In genomic region chr11:67032830-67033555, GRCh38 we compare ENCODE assay signal across 12 cellular contexts. TPM values are rescaled to one million over a fixed set of nuclear protein-coding genes. Genes with fewer than 3 reads are reported as not detected.
A peak's percentile ranks its signal among the peaks of the same experiment; 100 is the strongest.
DNase-seq lines count a peak whose midpoint lies in the region; ATAC-seq, FAIRE-seq and TF ChIP-seq lines count a peak whose summit lies in the region.
"Had no signal": no experiment of that assay in that cellular context is flagged by ENCODE, and none has a peak within 500 bp of the region (broad histone marks: within the 10 kb centered on the region; RNA-seq: fewer than 3 reads in every experiment).

No MANE protein-coding gene starts in this region.

- H3K4me2 ChIP-seq in A549 (peak overlapping the region; percentile 68), IMR-90 (ENCODE audit: low read depth, low read length) (peak overlapping the region; percentile 71; the same call in 1 of the 2 replicates)

- intact Hi-C loops in IMR-90 (cut with micrococcal nuclease): loop anchor here (2.0 to 5.0 kb wide), 3 partner anchors 74 to 191 kb away; partner anchors contain the start of genes LRFN4, PC and RCE1

- CTCF ChIA-PET in A549 (lab: Yijun Ruan, JAX) (interaction anchor here (0.6 to 1.2 kb wide), 5 partner anchors 9 to 149 kb away, joined by 3 to 6 read pairs (median 3); no protein-coding TSS in a partner anchor), IMR-90 (lab: Yijun Ruan, JAX) (no interaction called here)
- CTCF ChIA-PET in activated CD4-positive, alpha-beta memory T cell treated with anti-CD3 and anti-CD28 coated beads, Interleukin-2, amount 10 ng/mL, durations not matched to agents 7 days and 5 days (lab: Charles Lee): no interaction called here
- CTCF ChIA-PET in activated naive CD4-positive, alpha-beta T cell treated with anti-CD3 and anti-CD28 coated beads, Interleukin-2, amount 10 ng/mL, durations not matched to agents 7 days and 5 days (lab: Charles Lee): no interaction called here

- TF ChIP-seq EP300 in A549 (IDR thresholded peaks at IDR 0.05): no peak

- H3K4me3 Mint-ChIP-seq in activated CD4-positive, alpha-beta memory T cell treated with anti-CD3 and anti-CD28 coated beads, Interleukin-2, amount 10 ng/mL, durations not matched to agents 7 days and 5 days: no peak overlapping the region
- H3K4me3 Mint-ChIP-seq in activated naive CD4-positive, alpha-beta T cell treated with anti-CD3 and anti-CD28 coated beads, Interleukin-2, amount 10 ng/mL, durations not matched to agents 7 days and 5 days: no peak overlapping the region
- H3K4me3 Mint-ChIP-seq: IgD-negative memory B cell had no signal

- DNase-seq in A549 (ENCODE audit: low read depth in 1 of 2, low spot score in 1 of 2) (peak; percentile 60 to 64), IMR-90 (peak; percentile 94), caudate nucleus (lab: John Stamatoyannopoulos, UW) (peak in 5 of 61 donors; percentile 5 to 44 (median 28)), lung microvascular endothelial cell (ENCODE audit: low read depth in 2 of 2) (peak; percentile 28 to 81), SK-N-DZ (ENCODE audit: low spot score) (no peak), SIG-M5 (lab: John Stamatoyannopoulos, UW) (no peak)
- DNase-seq in activated CD4-positive, alpha-beta memory T cell treated with anti-CD3 and anti-CD28 coated beads, Interleukin-2, amount 10 ng/mL, durations not matched to agents 7 days and 5 days: no peak
- DNase-seq in activated naive CD4-positive, alpha-beta T cell treated with anti-CD3 and anti-CD28 coated beads, Interleukin-2, amount 10 ng/mL, durations not matched to agents 7 days and 5 days: no peak
- DNase-seq: activated CD8-positive, alpha-beta memory T cell treated with anti-CD3 and anti-CD28 coated beads, Interleukin-2, amount 50 U/mL, for 48 hours had no signal

- TF ChIP-seq POLR2A in A549 (IDR thresholded peaks at IDR 0.05; ENCODE audit: low read length) (no peak), IMR-90 (IDR thresholded peaks at IDR 0.05; ENCODE audit: low read depth, low read length) (no peak)

- H3K36me3 ChIP-seq in IMR-90 (ENCODE audit: control insufficient read depth, insufficient read depth, low read length): no peaks in the 10 kb centered on the region

- peak overlapping the region; percentile 17 to 76; a peak in 3 of 4 replicates for H4K8ac ChIP-seq in IMR-90 (ENCODE audit: low read depth in 2 of 2, low read length in 2 of 2)

- peak overlapping the region; percentile 76; the same call in 2 of the 3 replicates for H2BK15ac ChIP-seq in IMR-90 (ENCODE audit: low read depth, low read length)

- H3K27me3 ChIP-seq in IMR-90 (ENCODE audit: control insufficient read depth, insufficient read depth, low read length): 0 out of 2 replicates have a peak, but pooled peaks cover 2% of the 10 kb centered on the region

- H4K91ac ChIP-seq in IMR-90 (ENCODE audit: insufficient read depth, low read depth, low read length): peak overlapping the region; percentile 79

- ATAC-seq in A549 (peak; percentile 87 to 94), IMR-90 (ENCODE audit: low read depth) (peak; percentile 88)

- H3K14ac ChIP-seq in IMR-90 (replicated peaks; ENCODE audit: low read depth, low read length): peak overlapping the region; percentile 83

- in situ Hi-C loops in IMR-90 (cut with MboI; ENCODE audit: low sequenced_read_pairs): no loop called here

- no peaks in the 10 kb centered on the region for H3K36me3 Mint-ChIP-seq in activated CD4-positive, alpha-beta memory T cell treated with anti-CD3 and anti-CD28 coated beads, Interleukin-2, amount 10 ng/mL, durations not matched to agents 7 days and 5 days (ENCODE audit: low read depth)
- H3K36me3 Mint-ChIP-seq in activated naive CD4-positive, alpha-beta T cell treated with anti-CD3 and anti-CD28 coated beads, Interleukin-2, amount 10 ng/mL, durations not matched to agents 7 days and 5 days: no peaks in the 10 kb centered on the region
- H3K36me3 Mint-ChIP-seq: IgD-negative memory B cell had no signal

- no peaks in the 10 kb centered on the region for H3K9me3 ChIP-seq in A549
- no peaks in the 10 kb centered on the region for H3K9me3 ChIP-seq in IMR-90 (ENCODE audit: control insufficient read depth, insufficient read depth, low read length)

- no peak overlapping the region for H3K9ac ChIP-seq in IMR-90 (ENCODE audit: low read depth, low read length)

- H3K23ac ChIP-seq in IMR-90 (ENCODE audit: low read depth, low read length): peak overlapping the region; percentile 49

- no peak for FAIRE-seq in A549 (lab: Jason Lieb, UNC)

- peaks cover 38% of the 10 kb centered on the region for H3K27me3 Mint-ChIP-seq in activated CD4-positive, alpha-beta memory T cell treated with anti-CD3 and anti-CD28 coated beads, Interleukin-2, amount 10 ng/mL, durations not matched to agents 7 days and 5 days
- peaks cover 82% of the 10 kb centered on the region for H3K27me3 Mint-ChIP-seq in activated naive CD4-positive, alpha-beta T cell treated with anti-CD3 and anti-CD28 coated beads, Interleukin-2, amount 10 ng/mL, durations not matched to agents 7 days and 5 days

- H3K27ac ChIP-seq in A549: peak overlapping the region; percentile 74 to 82
- H3K27ac ChIP-seq in IMR-90 (ENCODE audit: insufficient read depth, low read length): peak overlapping the region; percentile 62
- peak overlapping the region; percentile 70 for H3K27ac ChIP-seq in caudate nucleus (ENCODE audit: low read depth, low read length)
- H3K27ac ChIP-seq: C4-2B had no signal

- POLR2A ChIA-PET in A549 (lab: Yijun Ruan, JAX) (interaction anchor here (0.7 to 1.2 kb wide), 7 partner anchors 11 to 334 kb away, joined by 3 to 6 read pairs (median 4); partner anchors contain the start of gene SYT12), IMR-90 (lab: Charles Lee; ENCODE audit: unreplicated experiment) (no interaction called here)
- POLR2A ChIA-PET in activated CD4-positive, alpha-beta memory T cell treated with anti-CD3 and anti-CD28 coated beads, Interleukin-2, amount 10 ng/mL, durations not matched to agents 7 days and 5 days (lab: Charles Lee): no interaction called here

- H3K4me1 Mint-ChIP-seq in activated CD4-positive, alpha-beta memory T cell treated with anti-CD3 and anti-CD28 coated beads, Interleukin-2, amount 10 ng/mL, durations not matched to agents 7 days and 5 days: no peaks in the 10 kb centered on the region
- no peaks in the 10 kb centered on the region for H3K4me1 Mint-ChIP-seq in activated naive CD4-positive, alpha-beta T cell treated with anti-CD3 and anti-CD28 coated beads, Interleukin-2, amount 10 ng/mL, durations not matched to agents 7 days and 5 days

- no peak overlapping the region for H3K56ac ChIP-seq in IMR-90 (ENCODE audit: extremely low read depth, insufficient read depth, low read length)

- peak overlapping the region; percentile 84 for H2BK120ac ChIP-seq in IMR-90 (ENCODE audit: low read depth, low read length)

- H4K5ac ChIP-seq in IMR-90 (ENCODE audit: low read depth, low read length): peak overlapping the region; percentile 35; the same call in 1 of the 2 replicates

- H2BK20ac ChIP-seq in IMR-90 (ENCODE audit: low read depth, low read length): peak overlapping the region; percentile 89

- peaks cover 23% of the 10 kb centered on the region for H4K20me1 ChIP-seq in IMR-90 (ENCODE audit: insufficient read depth, low read length)

- peaks cover 15% of the 10 kb centered on the region for H3K9me1 ChIP-seq in IMR-90 (ENCODE audit: insufficient read depth, low read length)

- TF ChIP-seq RAD21 in A549 (conservative IDR thresholded peaks at IDR 0.05 in 1 of 2, IDR thresholded peaks at IDR 0.05 in 1 of 2): no peak
- TF ChIP-seq RAD21 in IMR-90 (IDR thresholded peaks at IDR 0.05; ENCODE audit: low read length): peak; percentile 28

- H3K18ac ChIP-seq in IMR-90 (ENCODE audit: low read depth, low read length): peak overlapping the region; percentile 19; the same call in 1 of the 2 replicates

- WGBS in A549 (ENCODE audit: missing lambda C conversion rate): 44% methylated on average over 12 of the region's 12 CpGs
- no CpG with 5 or more reads among the region's 12 CpGs for WGBS in IMR-90 (ENCODE audit: extremely low coverage in 2 of 2, insufficient read length in 1 of 2), 2 experiments

- dilution Hi-C loops in IMR-90 (cut with HindIII; ENCODE audit: low sequenced_read_pairs, unreplicated experiment): no loop called here

- no peaks in the 10 kb centered on the region for H3K9me3 Mint-ChIP-seq in activated CD4-positive, alpha-beta memory T cell treated with anti-CD3 and anti-CD28 coated beads, Interleukin-2, amount 10 ng/mL, durations not matched to agents 7 days and 5 days
- H3K9me3 Mint-ChIP-seq in activated naive CD4-positive, alpha-beta T cell treated with anti-CD3 and anti-CD28 coated beads, Interleukin-2, amount 10 ng/mL, durations not matched to agents 7 days and 5 days: no peaks in the 10 kb centered on the region
- H3K9me3 Mint-ChIP-seq: IgD-negative memory B cell had no signal

- H2BK5ac ChIP-seq in IMR-90 (ENCODE audit: low read depth, low read length, poor library complexity, severe bottlenecking): peak overlapping the region; percentile 81

- peak overlapping the region; percentile 91 for H2AK9ac ChIP-seq in IMR-90 (replicated peaks; ENCODE audit: low read depth, low read length, poor library complexity)

- H3K79me1 ChIP-seq in IMR-90 (ENCODE audit: low read depth in 1 of 2, low read length in 2 of 2): peaks cover 0 to 6% of the 10 kb centered on the region in 2 experiments; a peak in 1 of 4 replicates

- no peak overlapping the region for H3K27ac Mint-ChIP-seq in activated CD4-positive, alpha-beta memory T cell treated with anti-CD3 and anti-CD28 coated beads, Interleukin-2, amount 10 ng/mL, durations not matched to agents 7 days and 5 days
- no peak overlapping the region for H3K27ac Mint-ChIP-seq in activated naive CD4-positive, alpha-beta T cell treated with anti-CD3 and anti-CD28 coated beads, Interleukin-2, amount 10 ng/mL, durations not matched to agents 7 days and 5 days

- no TSS peak for BruUV-seq in IMR-90 (replicated peaks; lab: Mats Ljungman, UMichigan)

- H3K4me1 ChIP-seq in A549 (peaks cover 33% of the 10 kb centered on the region), IMR-90 (ENCODE audit: control insufficient read depth, insufficient read depth, low read length) (peaks cover 16% of the 10 kb centered on the region)

- H3K4me3 ChIP-seq in A549: no peak overlapping the region
- H3K4me3 ChIP-seq in IMR-90 (ENCODE audit: insufficient read depth, low read depth, low read length): no peak overlapping the region

- peak overlapping the region; percentile 93 for H3K4ac ChIP-seq in IMR-90 (ENCODE audit: low read depth, low read length)

- H2AK5ac ChIP-seq in IMR-90 (ENCODE audit: low read depth, low read length): peak overlapping the region; percentile 97

- TF ChIP-seq CTCF in A549 (IDR thresholded peaks at IDR 0.05) (no peak), IMR-90 (conservative IDR thresholded peaks at IDR 0.05; ENCODE audit: low read depth, low read length) (no peak)

- peak overlapping the region; percentile 76 for H2AFZ ChIP-seq in IMR-90 (replicated peaks; ENCODE audit: low read length, poor library complexity)

RNA-seq across cellular contexts. Expression of gene SYT12, which starts 10.1 kb away (rescaled TPM):
- polyA plus RNA-seq in A549 (2011; rRNA removed): 1.4 and 2.4 TPM in 2 replicates
- 2.7 and 4.7 TPM in 2 replicates for polyA plus RNA-seq in A549 (2012; cell fraction: cytosol; rRNA removed)
- polyA plus RNA-seq in A549 (2012; cell fraction: nucleus; rRNA removed): 7.3 and 8.2 TPM in 2 replicates
- polyA plus RNA-seq in A549 (2017; fragmentation: RNase III; extraction: RNeasy Plus Mini Kit Qiagen cat#74134 plus additional on column Dnase treatment): 6.6 to 10.6 TPM (median 9.6 TPM) in 3 replicates
- polyA minus RNA-seq in A549 (2011; rRNA and poly(A)+ RNA removed): 1.7 and 2.3 TPM in 2 replicates
- total RNA-seq in IMR-90 (2012; rRNA removed): 0.54 and 0.56 TPM in 2 replicates
- polyA plus RNA-seq in IMR-90 (2012; rRNA removed): 0.65 and 0.74 TPM in 2 replicates
- polyA plus RNA-seq in IMR-90 (2012; cell fraction: cytosol; rRNA removed): 0.53 and 0.81 TPM in 2 replicates
- 1.4 and 1.6 TPM in 2 replicates for polyA plus RNA-seq in IMR-90 (2012; cell fraction: nucleus; rRNA removed; ENCODE audit: low replicate concordance)
- under 0.01 TPM in 2 replicates for total RNA-seq in lung microvascular endothelial cell
- total RNA-seq in activated CD4-positive, alpha-beta memory T cell treated with anti-CD3 and anti-CD28 coated beads, Interleukin-2, amount 10 ng/mL, durations not matched to agents 7 days and 5 days: not detected
- 0.24 TPM in 1 of 2 replicates, not detected in the other for polyA plus RNA-seq in SK-N-DZ (2014; cell fraction: cytosol; rRNA removed)
- 0.06 and 0.07 TPM in 2 replicates for polyA plus RNA-seq in SK-N-DZ (2014; cell fraction: nucleus; rRNA removed)
- polyA plus RNA-seq: IgD-negative memory B cell had no signal

RNA-seq across cellular contexts. Expression of gene RHOD, which starts 23.7 kb away (rescaled TPM):
- polyA plus RNA-seq in A549 (2011; rRNA removed): 12.8 and 13.6 TPM in 2 replicates
- polyA plus RNA-seq in A549 (2012; cell fraction: cytosol; rRNA removed): 38.8 and 45.1 TPM in 2 replicates
- 29.7 and 35.9 TPM in 2 replicates for polyA plus RNA-seq in A549 (2012; cell fraction: nucleus; rRNA removed)
- polyA plus RNA-seq in A549 (2017; fragmentation: RNase III; extraction: RNeasy Plus Mini Kit Qiagen cat#74134 plus additional on column Dnase treatment): 24.8 to 33.2 TPM (median 32.7 TPM) in 3 replicates
- polyA minus RNA-seq in A549 (2011; rRNA and poly(A)+ RNA removed): 7.6 and 12.4 TPM in 2 replicates
- 4.7 and 5.3 TPM in 2 replicates for total RNA-seq in IMR-90 (2012; rRNA removed)
- 10.9 and 13.4 TPM in 2 replicates for polyA plus RNA-seq in IMR-90 (2012; rRNA removed)
- 17.8 and 23.1 TPM in 2 replicates for polyA plus RNA-seq in IMR-90 (2012; cell fraction: cytosol; rRNA removed)
- 5.5 and 8.8 TPM in 2 replicates for polyA plus RNA-seq in IMR-90 (2012; cell fraction: nucleus; rRNA removed; ENCODE audit: low replicate concordance)
- total RNA-seq in lung microvascular endothelial cell: 10.2 and 23.6 TPM in 2 replicates
- under 1 TPM; 0.20 to 0.33 TPM for total RNA-seq in activated CD4-positive, alpha-beta memory T cell treated with anti-CD3 and anti-CD28 coated beads, Interleukin-2, amount 10 ng/mL, durations not matched to agents 7 days and 5 days
- not detected in 2 replicates for polyA plus RNA-seq in SK-N-DZ (2014; cell fraction: cytosol; rRNA removed)
- polyA plus RNA-seq in SK-N-DZ (2014; cell fraction: nucleus; rRNA removed): not detected in 2 replicates
- polyA plus RNA-seq: neural cell had no signal

RNA-seq across cellular contexts. Expression of gene C11orf86, which starts 57.9 kb away (rescaled TPM):
- polyA plus RNA-seq in A549 (2011; rRNA removed) (9.3 and 10.8 TPM in 2 replicates), A549 (2017; fragmentation: RNase III; extraction: RNeasy Plus Mini Kit Qiagen cat#74134 plus additional on column Dnase treatment) (39.7 to 59.6 TPM (median 56.4 TPM) in 3 replicates), IMR-90 (2012; rRNA removed) (not detected in 2 replicates)
- 34.5 and 42.5 TPM in 2 replicates for polyA plus RNA-seq in A549 (2012; cell fraction: cytosol; rRNA removed)
- polyA plus RNA-seq in A549 (2012; cell fraction: nucleus; rRNA removed): 23.0 and 24.9 TPM in 2 replicates
- 2.7 and 5.4 TPM in 2 replicates for polyA minus RNA-seq in A549 (2011; rRNA and poly(A)+ RNA removed)
- total RNA-seq in IMR-90 (2012; rRNA removed) (not detected in 2 replicates), lung microvascular endothelial cell (not detected in 2 replicates)
- 0.04 TPM in 1 of 2 replicates, not detected in the other for polyA plus RNA-seq in IMR-90 (2012; cell fraction: cytosol; rRNA removed)
- polyA plus RNA-seq in IMR-90 (2012; cell fraction: nucleus; rRNA removed; ENCODE audit: low replicate concordance): 0.06 and 0.07 TPM in 2 replicates
- total RNA-seq in activated CD4-positive, alpha-beta memory T cell treated with anti-CD3 and anti-CD28 coated beads, Interleukin-2, amount 10 ng/mL, durations not matched to agents 7 days and 5 days: not detected
- 0.57 TPM in 1 of 2 replicates, not detected in the other for polyA plus RNA-seq in SK-N-DZ (2014; cell fraction: cytosol; rRNA removed)
- not detected in 2 replicates for polyA plus RNA-seq in SK-N-DZ (2014; cell fraction: nucleus; rRNA removed)
- polyA plus RNA-seq: IgD-negative memory B cell, neural cell had no signal

Comparison
In these comparisons a context has a peak if more than half of its experiments do, and no peak if none do; other contexts are left out.
1. DNase-seq: peak in A549 (2 of 2), IMR-90 (single experiment) and lung microvascular endothelial cell (2 of 2); none in activated CD4-positive, alpha-beta memory T cell treated with anti-CD3 and anti-CD28 coated beads, Interleukin-2, amount 10 ng/mL, durations not matched to agents 7 days and 5 days (single experiment), SK-N-DZ (single experiment), SIG-M5 (single experiment) and activated naive CD4-positive, alpha-beta T cell treated with anti-CD3 and anti-CD28 coated beads, Interleukin-2, amount 10 ng/mL, durations not matched to agents 7 days and 5 days (single experiment).
2. Peak in every context shown above with its lines, with median percentiles within 50 percentile points of each other: H3K27ac ChIP-seq.